In the genomic region with DNA sequence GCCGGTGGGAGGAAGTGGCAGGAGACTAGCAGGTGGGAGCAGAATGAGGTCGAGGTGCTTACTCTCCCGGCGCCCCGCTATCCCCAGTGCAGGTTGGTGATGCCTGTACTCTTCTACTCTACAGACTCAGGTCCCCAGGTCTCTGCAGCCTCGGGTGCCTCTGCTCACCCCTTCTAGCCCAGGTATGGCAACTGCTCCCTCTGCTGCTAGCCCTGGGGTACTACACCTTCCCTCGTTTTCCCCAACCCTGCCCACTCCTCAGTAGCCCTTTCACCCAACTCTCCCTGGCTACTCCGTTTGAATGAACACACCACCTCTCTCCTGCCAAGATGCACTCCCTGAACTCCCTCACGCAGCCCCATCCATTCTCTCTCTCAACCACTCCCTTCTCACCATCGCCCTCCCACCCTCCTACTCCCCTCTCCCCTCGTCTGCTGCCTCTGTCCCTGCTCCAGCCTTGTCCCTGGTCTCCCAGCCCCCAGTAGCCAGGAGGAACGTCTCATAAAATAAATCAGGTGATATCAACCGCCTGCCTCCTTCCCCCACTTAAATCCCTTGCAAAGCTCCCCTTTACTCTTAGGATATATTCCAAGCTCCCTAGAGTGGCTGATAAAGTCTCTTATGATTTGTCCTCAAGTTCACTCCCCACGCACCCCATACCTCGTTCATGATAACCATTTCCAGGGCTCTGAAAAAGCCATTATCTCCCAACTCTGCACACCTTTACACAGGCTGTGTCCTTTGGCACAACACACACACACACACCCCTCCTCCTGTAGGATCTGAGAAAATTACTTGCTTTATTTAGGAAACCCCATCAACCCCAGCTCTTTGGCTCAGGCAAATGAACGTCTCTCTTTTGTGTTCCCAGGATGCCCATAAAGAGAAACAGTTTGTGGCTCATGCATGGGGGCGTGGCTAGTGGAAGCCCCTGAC, we compare ENCODE assay signal across 8 cellular contexts. TPM values are rescaled to one million over a fixed set of nuclear protein-coding genes. Genes with fewer than 3 reads are reported as not detected.
DNase-seq lines count a peak whose midpoint lies in the region; ATAC-seq and TF ChIP-seq lines count a peak whose summit lies in the region.

No MANE protein-coding gene starts in this region.

- H3K9ac ChIP-seq in IMR-90 (ENCODE audit: low read depth, low read length) (no peak overlapping the region), neuronal stem cell (ENCODE audit: low read depth, low read length, poor library complexity) (peak overlapping the region; percentile 82)

- no peak overlapping the region for H2BK12ac ChIP-seq in neuronal stem cell (ENCODE audit: low read length)

- peak overlapping the region; percentile 20; the same call in 1 of the 3 replicates for H2BK15ac ChIP-seq in IMR-90 (ENCODE audit: low read depth, low read length)
- H2BK15ac ChIP-seq in neuronal stem cell (ENCODE audit: low read length), result no peak overlapping the region

- CTCF ChIA-PET in IMR-90 (lab: Yijun Ruan, JAX), result interaction anchor here (0.6 to 1.7 kb wide), 6 partner anchors 9 to 280 kb away, joined by 3 to 10 read pairs (median 4); no protein-coding TSS in a partner anchor

- H3K27ac ChIP-seq in IMR-90 (ENCODE audit: insufficient read depth, low read length) (no peak overlapping the region), neuronal stem cell (replicated peaks; ENCODE audit: low read length) (peak overlapping the region; percentile 72), tibial nerve (no peak overlapping the region)

- H3K4me3 ChIP-seq in IMR-90 (ENCODE audit: insufficient read depth, low read depth, low read length), result peak overlapping the region; percentile 2; the same call in 1 of the 2 replicates
- no peak overlapping the region for H3K4me3 ChIP-seq in fibroblast of pulmonary artery (replicated peaks; ENCODE audit: low read depth, low read length)
- H3K4me3 ChIP-seq in neuronal stem cell (ENCODE audit: low read length in 2 of 2), result peak overlapping the region; percentile 26 to 69
- H3K4me3 ChIP-seq in tibial nerve, result no peak overlapping the region

- no peaks in the 10 kb centered on the region for H3K9me3 ChIP-seq in IMR-90 (ENCODE audit: control insufficient read depth, insufficient read depth, low read length)
- H3K9me3 ChIP-seq in neuronal stem cell (replicated peaks in 1 of 2; ENCODE audit: control insufficient read depth in 2 of 2, insufficient read depth in 1 of 2, low read depth in 1 of 2, low read length in 2 of 2), result no peaks in the 10 kb centered on the region
- H3K9me3 ChIP-seq in tibial nerve, result no peaks in the 10 kb centered on the region

- in situ Hi-C loops in IMR-90 (cut with MboI; ENCODE audit: low sequenced_read_pairs), result no loop called here

- H2BK5ac ChIP-seq in IMR-90 (ENCODE audit: low read depth, low read length, poor library complexity, severe bottlenecking) (no peak overlapping the region), neuronal stem cell (ENCODE audit: low read length) (no peak overlapping the region)

- peak overlapping the region; percentile 55; the same call in 1 of the 2 replicates for H2BK120ac ChIP-seq in IMR-90 (ENCODE audit: low read depth, low read length)
- H2BK120ac ChIP-seq in neuronal stem cell (ENCODE audit: low read depth, low read length), result no peak overlapping the region

- H3K56ac ChIP-seq in IMR-90 (ENCODE audit: extremely low read depth, insufficient read depth, low read length), result no peak overlapping the region; the same call in 1 of the 2 replicates

- POLR2A ChIA-PET in IMR-90 (lab: Charles Lee; ENCODE audit: unreplicated experiment), result no interaction called here

- H3K14ac ChIP-seq in IMR-90 (replicated peaks; ENCODE audit: low read depth, low read length) (0 out of 2 replicates have a peak overlapping the region, but pooled peaks have one; percentile 28), neuronal stem cell (ENCODE audit: low read length) (no peak overlapping the region)

- DNase-seq in DMS53 treated with DMSO at 0.1 percent for 48 hours (lab: John Stamatoyannopoulos, UW; ENCODE audit: unreplicated experiment) (peak; percentile 61), IMR-90 (peak; percentile 45), activated T-helper 1 cell treated with Interleukin-2 at 50 U/mL for 16 hours (ENCODE audit: low read depth) (peak; percentile 38), fibroblast of pulmonary artery (ENCODE audit: low read depth) (peak; percentile 61), neuronal stem cell (ENCODE audit: low spot score) (peak; percentile 89), tibial nerve (ENCODE audit: low spot score in 2 of 2) (peak; percentile 22 to 41), epidermal melanocyte (ENCODE audit: insufficient read length, low spot score) (no peak)

- H2AFZ ChIP-seq in IMR-90 (replicated peaks; ENCODE audit: low read length, poor library complexity) (peak overlapping the region; percentile 90), neuronal stem cell (ENCODE audit: low read length) (peak overlapping the region; percentile 81)

- TF ChIP-seq RAD21 in IMR-90 (IDR thresholded peaks at IDR 0.05; ENCODE audit: low read length), result peak; percentile 81

- H4K91ac ChIP-seq in IMR-90 (ENCODE audit: insufficient read depth, low read depth, low read length) (no peak overlapping the region), neuronal stem cell (ENCODE audit: low read depth, low read length, poor library complexity) (no peak overlapping the region)

- BruUV-seq in IMR-90 (replicated peaks; lab: Mats Ljungman, UMichigan), result no TSS peak

- H3K4me1 ChIP-seq in IMR-90 (ENCODE audit: control insufficient read depth, insufficient read depth, low read length), result peaks cover 3% of the 10 kb centered on the region; the same call in 1 of the 2 replicates
- H3K4me1 ChIP-seq in neuronal stem cell (ENCODE audit: control insufficient read depth in 2 of 2, insufficient read depth in 1 of 2, low read depth in 1 of 2, low read length in 2 of 2), result peaks cover 23 to 33% of the 10 kb centered on the region in 2 donors
- peaks cover 0 to 33% (median 13%) of the 10 kb centered on the region in 4 donors for H3K4me1 ChIP-seq in tibial nerve

- H3K18ac ChIP-seq in IMR-90 (ENCODE audit: low read depth, low read length) (no peak overlapping the region), neuronal stem cell (ENCODE audit: low read length) (peak overlapping the region; percentile 73)

- H3K79me1 ChIP-seq in IMR-90 (ENCODE audit: low read depth in 1 of 2, low read length in 2 of 2), result no peaks in the 10 kb centered on the region
- H3K79me1 ChIP-seq in neuronal stem cell (ENCODE audit: low read depth, low read length), result no peaks in the 10 kb centered on the region

- dilution Hi-C loops in IMR-90 (cut with HindIII; ENCODE audit: low sequenced_read_pairs, unreplicated experiment), result no loop called here

- no peak overlapping the region for H4K5ac ChIP-seq in IMR-90 (ENCODE audit: low read depth, low read length)

- H4K20me1 ChIP-seq in IMR-90 (ENCODE audit: insufficient read depth, low read length), result peaks cover 8% of the 10 kb centered on the region

- H3K27me3 ChIP-seq in IMR-90 (ENCODE audit: control insufficient read depth, insufficient read depth, low read length) (peaks cover 17% of the 10 kb centered on the region), neuronal stem cell (ENCODE audit: control insufficient read depth in 3 of 3, insufficient read depth in 3 of 3, low read depth in 1 of 3, low read length in 3 of 3) (peaks cover 5 to 32% (median 9%) of the 10 kb centered on the region in 3 experiments), tibial nerve (peaks cover 0 to 83% of the 10 kb centered on the region in 2 donors)

- H2AK5ac ChIP-seq in IMR-90 (ENCODE audit: low read depth, low read length) (peak overlapping the region; percentile 81; the same call in 1 of the 2 replicates), neuronal stem cell (ENCODE audit: low read depth, low read length) (peak overlapping the region; percentile 47)

- H2AK9ac ChIP-seq in IMR-90 (replicated peaks; ENCODE audit: low read depth, low read length, poor library complexity), result peak overlapping the region; percentile 97

- 0 out of 2 replicates have a peak overlapping the region, but pooled peaks have one; percentile 24 for H2BK20ac ChIP-seq in IMR-90 (ENCODE audit: low read depth, low read length)

- no peak for TF ChIP-seq EP300 in tibial nerve (IDR thresholded peaks at IDR 0.05)

- H3K4me2 ChIP-seq in IMR-90 (ENCODE audit: low read depth, low read length) (peak overlapping the region; percentile 47), neuronal stem cell (ENCODE audit: insufficient read depth, low read length, poor library complexity, severe bottlenecking) (peak overlapping the region; percentile 79)

- intact Hi-C loops in IMR-90 (cut with micrococcal nuclease), result loop anchor here (1.0 to 5.0 kb wide), 4 partner anchors 131 to 170 kb away; no protein-coding TSS in a partner anchor

- peak; percentile 46 for ATAC-seq in IMR-90 (ENCODE audit: low read depth)

- TF ChIP-seq CTCF in IMR-90 (conservative IDR thresholded peaks at IDR 0.05; ENCODE audit: low read depth, low read length), result peak; percentile 84
- peak; percentile 94 for TF ChIP-seq CTCF in fibroblast of pulmonary artery (IDR thresholded peaks at IDR 0.05; ENCODE audit: low read length, missing control alignments)
- peak; percentile 71 to 85 (median 78) for TF ChIP-seq CTCF in tibial nerve (IDR thresholded peaks at IDR 0.05)

- H3K23ac ChIP-seq in IMR-90 (ENCODE audit: low read depth, low read length) (peak overlapping the region; percentile 61; the same call in 1 of the 2 replicates), neuronal stem cell (ENCODE audit: low read depth, low read length, poor library complexity) (peak overlapping the region; percentile 3)

- H4K8ac ChIP-seq in IMR-90 (ENCODE audit: low read depth in 2 of 2, low read length in 2 of 2) (peak overlapping the region in 1 of 2 experiments; percentile 48; a peak in 1 of 4 replicates), neuronal stem cell (ENCODE audit: low read depth, low read length) (no peak overlapping the region)

- TF ChIP-seq POLR2A in IMR-90 (IDR thresholded peaks at IDR 0.05; ENCODE audit: low read depth, low read length), result no peak
- no peak for TF ChIP-seq POLR2A in tibial nerve (IDR thresholded peaks at IDR 0.05)

- H3K4ac ChIP-seq in IMR-90 (ENCODE audit: low read depth, low read length) (peak overlapping the region; percentile 44), neuronal stem cell (ENCODE audit: low read length) (no peak overlapping the region)

- WGBS in IMR-90 (ENCODE audit: extremely low coverage in 2 of 2, insufficient read length in 1 of 2), 2 experiments, result 0% methylated on average over 10 of the region's 17 CpGs; no CpG with 5 or more reads in 1 of the 2 experiments
- WGBS in neuronal stem cell (ENCODE audit: extremely low coverage in 2 of 2, insufficient read length in 2 of 2, insufficient replicate concordance in 1 of 2), 2 donors, result no CpG with 5 or more reads among the region's 17 CpGs
- 5% methylated on average over 17 of the region's 17 CpGs for WGBS in tibial nerve, 2 donors

- H3K9me1 ChIP-seq in IMR-90 (ENCODE audit: insufficient read depth, low read length), result peaks cover 11% of the 10 kb centered on the region; the same call in 1 of the 2 replicates

- H3K36me3 ChIP-seq in IMR-90 (ENCODE audit: control insufficient read depth, insufficient read depth, low read length) (no peaks in the 10 kb centered on the region), neuronal stem cell (replicated peaks in 1 of 2; ENCODE audit: control insufficient read depth in 2 of 2, insufficient read depth in 2 of 2, low read length in 2 of 2) (no peaks in the 10 kb centered on the region), tibial nerve (no peaks in the 10 kb centered on the region)

RNA-seq across cellular contexts. Expression of a gene that starts 8.2 kb away (rescaled TPM):
- total RNA-seq in IMR-90 (2012; rRNA removed) (28.3 and 32.4 TPM in 2 replicates), tibial nerve (10 to 100 TPM; 11.5 to 30.8 (median 16.8) TPM)
- polyA plus RNA-seq in IMR-90 (2012; rRNA removed), result 33.0 TPM in 2 replicates
- polyA plus RNA-seq in IMR-90 (2012; cell fraction: cytosol; rRNA removed), result 33.1 and 39.8 TPM in 2 replicates
- 97.7 and 112 TPM in 2 replicates for polyA plus RNA-seq in IMR-90 (2012; cell fraction: nucleus; rRNA removed; ENCODE audit: low replicate concordance)
- 56.2 TPM for polyA plus RNA-seq in PFSK-1 (2012; ENCODE audit: insufficient read length, low read depth)
- polyA plus RNA-seq in neuronal stem cell (2013, experiment 1 of 2), result 110 TPM
- 102 TPM for polyA plus RNA-seq in neuronal stem cell (2013, experiment 2 of 2)

RNA-seq across cellular contexts. Expression of a gene that starts 44.2 kb away (rescaled TPM):
- total RNA-seq in IMR-90 (2012; rRNA removed) (not detected in 2 replicates), tibial nerve (not detected)
- polyA plus RNA-seq in IMR-90 (2012; rRNA removed), result 0.05 and 0.10 TPM in 2 replicates
- 0.14 TPM in 1 of 2 replicates, not detected in the other for polyA plus RNA-seq in IMR-90 (2012; cell fraction: cytosol; rRNA removed)
- 0.32 and 0.45 TPM in 2 replicates for polyA plus RNA-seq in IMR-90 (2012; cell fraction: nucleus; rRNA removed; ENCODE audit: low replicate concordance)
- polyA plus RNA-seq in PFSK-1 (2012; ENCODE audit: insufficient read length, low read depth), result 1.7 TPM
- 4.7 TPM for polyA plus RNA-seq in neuronal stem cell (2013, experiment 1 of 2)
- polyA plus RNA-seq in neuronal stem cell (2013, experiment 2 of 2), result 5.5 TPM

RNA-seq across cellular contexts. Expression of a gene that starts 56.5 kb away (rescaled TPM):
- 3.9 and 4.1 TPM in 2 replicates for total RNA-seq in IMR-90 (2012; rRNA removed)
- 13.5 and 15.4 TPM in 2 replicates for polyA plus RNA-seq in IMR-90 (2012; rRNA removed)
- 8.7 and 12.4 TPM in 2 replicates for polyA plus RNA-seq in IMR-90 (2012; cell fraction: cytosol; rRNA removed)
- polyA plus RNA-seq in IMR-90 (2012; cell fraction: nucleus; rRNA removed; ENCODE audit: low replicate concordance), result 32.1 and 54.1 TPM in 2 replicates
- 31.1 TPM for polyA plus RNA-seq in PFSK-1 (2012; ENCODE audit: insufficient read length, low read depth)
- 17.3 TPM for polyA plus RNA-seq in neuronal stem cell (2013, experiment 1 of 2)
- 17.4 TPM for polyA plus RNA-seq in neuronal stem cell (2013, experiment 2 of 2)
- total RNA-seq in tibial nerve, result 10 to 100 TPM in 1 of 4 donors, 1 to 10 TPM in 3; 3.1 to 10.8 (median 8.2) TPM

Comparison
In these comparisons a context has a peak if more than half of its experiments do, and no peak if none do; other contexts are left out.
1. H3K4me3 ChIP-seq: peak in IMR-90 (single experiment) and neuronal stem cell (2 of 2); none in fibroblast of pulmonary artery (single experiment) and tibial nerve (0 of 4).
2. Peak in every context shown above with its lines, with median percentiles within 50 percentile points of each other: CTCF ChIP-seq.